ENCODE assay signal across 7 cellular contexts in genomic region chr22:19429950-19430889, GRCh38. TPM values are rescaled to one million over a fixed set of nuclear protein-coding genes. Genes with fewer than 3 reads are reported as not detected.
A peak's percentile ranks its signal among the peaks of the same experiment; 100 is the strongest.
DNase-seq lines count a peak whose midpoint lies in the region; ATAC-seq and TF ChIP-seq lines count a peak whose summit lies in the region.

No MANE protein-coding gene starts in this region.

- H3K27me3 Mint-ChIP-seq in activated T-helper 2 cell treated with anti-CD3 and anti-CD28 coated beads, Interferon-gamma antibody, Interleukin-2, Interleukin-4, amounts not matched to agents 10 μg/mL and 5 μg/mL and 100 μg/mL, durations not matched to agents 14 hours and 24 hours and 36 hours (ENCODE audit: low read depth), result no peaks in the 10 kb centered on the region

- ATAC-seq in GM19351 (IDR thresholded peaks at IDR 0.05; ENCODE audit: unreplicated experiment), result no peak
- no peak for ATAC-seq in HG03354 (IDR thresholded peaks at IDR 0.05; ENCODE audit: poor library complexity, severe bottlenecking, unreplicated experiment)

- TF ChIP-seq CTCF in left ventricle myocardium inferior (IDR thresholded peaks at IDR 0.05; ENCODE audit: borderline replicate concordance) (no peak), retinal pigment epithelial cell (conservative IDR thresholded peaks at IDR 0.05; ENCODE audit: low read depth, low read length) (no peak)

- H3K9me3 ChIP-seq in left ventricle myocardium inferior (replicated peaks), result no peaks in the 10 kb centered on the region

- DNase-seq in NOMO-1 (lab: John Stamatoyannopoulos, UW; ENCODE audit: unreplicated experiment in 2 of 2), result peak; percentile 28 to 83
- DNase-seq in activated T-helper 2 cell treated with anti-CD3 and anti-CD28 coated beads, Interferon-gamma antibody, Interleukin-2, Interleukin-4, amounts not matched to agents 10 μg/mL and 5 μg/mL and 100 μg/mL, durations not matched to agents 14 hours and 24 hours and 36 hours (ENCODE audit: low spot score), result peak; percentile 26
- peak; percentile 31 for DNase-seq in left ventricle myocardium inferior
- no peak for DNase-seq in retinal pigment epithelial cell (ENCODE audit: low read depth)

- H3K27me3 ChIP-seq in left ventricle myocardium inferior (ENCODE audit: low read depth), result no peaks in the 10 kb centered on the region

- peak overlapping the region; percentile 79 for H3K27ac Mint-ChIP-seq in activated T-helper 2 cell treated with anti-CD3 and anti-CD28 coated beads, Interferon-gamma antibody, Interleukin-2, Interleukin-4, amounts not matched to agents 10 μg/mL and 5 μg/mL and 100 μg/mL, durations not matched to agents 14 hours and 24 hours and 36 hours

- TF ChIP-seq POLR2A in GM19193 (IDR thresholded peaks at IDR 0.05; ENCODE audit: extremely low read depth, insufficient read depth, insufficient read length), result peak; percentile 31

- peak overlapping the region; percentile 88 for H3K4me3 Mint-ChIP-seq in activated T-helper 2 cell treated with anti-CD3 and anti-CD28 coated beads, Interferon-gamma antibody, Interleukin-2, Interleukin-4, amounts not matched to agents 10 μg/mL and 5 μg/mL and 100 μg/mL, durations not matched to agents 14 hours and 24 hours and 36 hours (ENCODE audit: low read depth)

- no peaks in the 10 kb centered on the region for H3K9me3 Mint-ChIP-seq in activated T-helper 2 cell treated with anti-CD3 and anti-CD28 coated beads, Interferon-gamma antibody, Interleukin-2, Interleukin-4, amounts not matched to agents 10 μg/mL and 5 μg/mL and 100 μg/mL, durations not matched to agents 14 hours and 24 hours and 36 hours

- H3K4me3 ChIP-seq in left ventricle myocardium inferior (peak overlapping the region; percentile 93), retinal pigment epithelial cell (ENCODE audit: low read length) (peak overlapping the region; percentile 85)

- peaks cover 46% of the 10 kb centered on the region for H3K4me1 Mint-ChIP-seq in activated T-helper 2 cell treated with anti-CD3 and anti-CD28 coated beads, Interferon-gamma antibody, Interleukin-2, Interleukin-4, amounts not matched to agents 10 μg/mL and 5 μg/mL and 100 μg/mL, durations not matched to agents 14 hours and 24 hours and 36 hours (ENCODE audit: low read depth)

- peaks cover 16% of the 10 kb centered on the region for H3K36me3 ChIP-seq in left ventricle myocardium inferior

- intact Hi-C loops in activated T-helper 2 cell treated with anti-CD3 and anti-CD28 coated beads, Interferon-gamma antibody, Interleukin-2, Interleukin-4, amounts not matched to agents 10 μg/mL and 5 μg/mL and 100 μg/mL, durations not matched to agents 14 hours and 24 hours and 36 hours (cut with micrococcal nuclease), result loop anchor here (1.0 to 5.0 kb wide), 2 partner anchors 11 to 138 kb away; partner anchors contain the start of gene CLTCL1
- intact Hi-C loops in left ventricle myocardium inferior (cut with micrococcal nuclease), result no loop called here

- peaks cover 60% of the 10 kb centered on the region for H3K36me3 Mint-ChIP-seq in activated T-helper 2 cell treated with anti-CD3 and anti-CD28 coated beads, Interferon-gamma antibody, Interleukin-2, Interleukin-4, amounts not matched to agents 10 μg/mL and 5 μg/mL and 100 μg/mL, durations not matched to agents 14 hours and 24 hours and 36 hours (ENCODE audit: low read depth)

- H3K4me1 ChIP-seq in left ventricle myocardium inferior, result peaks cover 72% of the 10 kb centered on the region

- peak overlapping the region; percentile 100 for H3K27ac ChIP-seq in left ventricle myocardium inferior (replicated peaks)

RNA-seq across cellular contexts. Expression of gene HIRA, which starts 1.3 kb away (rescaled TPM):
- 36.0 and 36.1 TPM in 2 replicates for total RNA-seq in activated T-helper 2 cell treated with anti-CD3 and anti-CD28 coated beads, Interferon-gamma antibody, Interleukin-2, Interleukin-4, amounts not matched to agents 10 μg/mL and 5 μg/mL and 100 μg/mL, durations not matched to agents 14 hours and 24 hours and 36 hours
- total RNA-seq in left ventricle myocardium inferior, result 18.1 TPM

RNA-seq across cellular contexts. Expression of gene MRPL40, which starts 2.1 kb away (rescaled TPM):
- total RNA-seq in activated T-helper 2 cell treated with anti-CD3 and anti-CD28 coated beads, Interferon-gamma antibody, Interleukin-2, Interleukin-4, amounts not matched to agents 10 μg/mL and 5 μg/mL and 100 μg/mL, durations not matched to agents 14 hours and 24 hours and 36 hours, result 32.2 and 34.8 TPM in 2 replicates
- 57.2 TPM for total RNA-seq in left ventricle myocardium inferior

RNA-seq across cellular contexts. Expression of gene C22orf39, which starts 17.3 kb away (rescaled TPM):
- 26.2 and 26.9 TPM in 2 replicates for total RNA-seq in activated T-helper 2 cell treated with anti-CD3 and anti-CD28 coated beads, Interferon-gamma antibody, Interleukin-2, Interleukin-4, amounts not matched to agents 10 μg/mL and 5 μg/mL and 100 μg/mL, durations not matched to agents 14 hours and 24 hours and 36 hours
- total RNA-seq in left ventricle myocardium inferior, result 76.2 TPM

RNA-seq across cellular contexts. Expression of gene UFD1, which starts 48.8 kb away (rescaled TPM):
- 103 and 110 TPM in 2 replicates for total RNA-seq in activated T-helper 2 cell treated with anti-CD3 and anti-CD28 coated beads, Interferon-gamma antibody, Interleukin-2, Interleukin-4, amounts not matched to agents 10 μg/mL and 5 μg/mL and 100 μg/mL, durations not matched to agents 14 hours and 24 hours and 36 hours
- 41.8 TPM for total RNA-seq in left ventricle myocardium inferior

RNA-seq across cellular contexts. Expression of gene CDC45, which starts 49.5 kb away (rescaled TPM):
- 101 and 108 TPM in 2 replicates for total RNA-seq in activated T-helper 2 cell treated with anti-CD3 and anti-CD28 coated beads, Interferon-gamma antibody, Interleukin-2, Interleukin-4, amounts not matched to agents 10 μg/mL and 5 μg/mL and 100 μg/mL, durations not matched to agents 14 hours and 24 hours and 36 hours
- 0.77 TPM for total RNA-seq in left ventricle myocardium inferior
